Comparison of ENCODE assay signal across 1 cellular context in genomic region chr1:154419620-154420020, GRCh38.
TF ChIP-seq lines count a peak whose summit lies in the region.

No MANE protein-coding gene starts in this region.

TF ChIP-seq in HepG2, 621 proteins besides CTCF, POLR2A, EP300 and RAD21 (continued from another document and continues in another):
- TF ChIP-seq ZBTB46 (CRISPR knock-in tag; IDR thresholded peaks at IDR 0.05; ENCODE audit: borderline replicate concordance) (no peak), DBP (CRISPR knock-in tag; IDR thresholded peaks at IDR 0.05; ENCODE audit: not compliant biosample characterization) (no peak), ZNF367 (CRISPR knock-in tag; IDR thresholded peaks at IDR 0.05; ENCODE audit: borderline replicate concordance) (no peak), ERF (CRISPR knock-in tag; IDR thresholded peaks at IDR 0.05) (peak; percentile 72; the same call in 1 of the 2 replicates), NCOA2 (CRISPR knock-in tag; IDR thresholded peaks at IDR 0.05) (peak; percentile 79), MLXIP (CRISPR knock-in tag; IDR thresholded peaks at IDR 0.05; ENCODE audit: borderline replicate concordance) (no peak), TGIF2 (CRISPR knock-in tag; IDR thresholded peaks at IDR 0.05) (no peak), TAF15 (IDR thresholded peaks at IDR 0.05; ENCODE audit: low read depth, low read length, poor library complexity, severe bottlenecking) (no peak), SIX4 (CRISPR knock-in tag; IDR thresholded peaks at IDR 0.05) (no peak), ZNF326 (CRISPR knock-in tag; IDR thresholded peaks at IDR 0.05; ENCODE audit: borderline replicate concordance) (no peak), PHF5A (CRISPR knock-in tag; IDR thresholded peaks at IDR 0.05; ENCODE audit: low read depth, unreplicated experiment) (peak; percentile 26), GPBP1L1 (CRISPR knock-in tag; IDR thresholded peaks at IDR 0.05) (no peak), ZKSCAN5 (CRISPR knock-in tag; IDR thresholded peaks at IDR 0.05) (no peak), ZNF556 (CRISPR knock-in tag; IDR thresholded peaks at IDR 0.05; ENCODE audit: borderline replicate concordance) (0 out of 2 replicates have a peak, but pooled peaks have one; percentile 24), PAX8 (CRISPR knock-in tag; IDR thresholded peaks at IDR 0.05; ENCODE audit: borderline replicate concordance) (no peak), PREB (CRISPR knock-in tag; IDR thresholded peaks at IDR 0.05) (no peak), RXRB (CRISPR knock-in tag; IDR thresholded peaks at IDR 0.05; ENCODE audit: borderline replicate concordance) (peak; percentile 90), NFIC (IDR thresholded peaks at IDR 0.05; ENCODE audit: low read length) (peak; percentile 17; the same call in 1 of the 2 replicates), ZNF839 (CRISPR knock-in tag; IDR thresholded peaks at IDR 0.05; ENCODE audit: borderline replicate concordance) (no peak), RCOR2 (CRISPR knock-in tag; IDR thresholded peaks at IDR 0.05) (0 out of 2 replicates have a peak, but pooled peaks have one; percentile 40), ZNF841 (CRISPR knock-in tag; IDR thresholded peaks at IDR 0.05; ENCODE audit: borderline replicate concordance) (no peak), ZKSCAN8 (CRISPR knock-in tag; IDR thresholded peaks at IDR 0.05; ENCODE audit: borderline replicate concordance) (0 out of 2 replicates have a peak, but pooled peaks have one; percentile 53), ZBTB3 (CRISPR knock-in tag; IDR thresholded peaks at IDR 0.05; ENCODE audit: borderline replicate concordance, low read depth) (no peak), ZNF256 (CRISPR knock-in tag; conservative IDR thresholded peaks at IDR 0.05) (no peak), ZFX (CRISPR knock-in tag; IDR thresholded peaks at IDR 0.05; ENCODE audit: low read depth) (peak; percentile 60), HOXA5 (CRISPR knock-in tag; IDR thresholded peaks at IDR 0.05) (peak; percentile 71; the same call in 1 of the 2 replicates), ATF6 (CRISPR knock-in tag; conservative IDR thresholded peaks at IDR 0.05) (no peak)
- TF ChIP-seq, protein P1, sequence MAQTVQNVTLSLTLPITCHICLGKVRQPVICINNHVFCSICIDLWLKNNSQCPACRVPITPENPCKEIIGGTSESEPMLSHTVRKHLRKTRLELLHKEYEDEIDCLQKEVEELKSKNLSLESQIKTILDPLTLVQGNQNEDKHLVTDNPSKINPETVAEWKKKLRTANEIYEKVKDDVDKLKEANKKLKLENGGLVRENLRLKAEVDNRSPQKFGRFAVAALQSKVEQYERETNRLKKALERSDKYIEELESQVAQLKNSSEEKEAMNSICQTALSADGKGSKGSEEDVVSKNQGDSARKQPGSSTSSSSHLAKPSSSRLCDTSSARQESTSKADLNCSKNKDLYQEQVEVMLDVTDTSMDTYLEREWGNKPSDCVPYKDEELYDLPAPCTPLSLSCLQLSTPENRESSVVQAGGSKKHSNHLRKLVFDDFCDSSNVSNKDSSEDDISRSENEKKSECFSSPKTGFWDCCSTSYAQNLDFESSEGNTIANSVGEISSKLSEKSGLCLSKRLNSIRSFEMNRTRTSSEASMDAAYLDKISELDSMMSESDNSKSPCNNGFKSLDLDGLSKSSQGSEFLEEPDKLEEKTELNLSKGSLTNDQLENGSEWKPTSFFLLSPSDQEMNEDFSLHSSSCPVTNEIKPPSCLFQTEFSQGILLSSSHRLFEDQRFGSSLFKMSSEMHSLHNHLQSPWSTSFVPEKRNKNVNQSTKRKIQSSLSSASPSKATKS (CRISPR knock-in tag; IDR thresholded peaks at IDR 0.05), result no peak
- TF ChIP-seq, protein P2, sequence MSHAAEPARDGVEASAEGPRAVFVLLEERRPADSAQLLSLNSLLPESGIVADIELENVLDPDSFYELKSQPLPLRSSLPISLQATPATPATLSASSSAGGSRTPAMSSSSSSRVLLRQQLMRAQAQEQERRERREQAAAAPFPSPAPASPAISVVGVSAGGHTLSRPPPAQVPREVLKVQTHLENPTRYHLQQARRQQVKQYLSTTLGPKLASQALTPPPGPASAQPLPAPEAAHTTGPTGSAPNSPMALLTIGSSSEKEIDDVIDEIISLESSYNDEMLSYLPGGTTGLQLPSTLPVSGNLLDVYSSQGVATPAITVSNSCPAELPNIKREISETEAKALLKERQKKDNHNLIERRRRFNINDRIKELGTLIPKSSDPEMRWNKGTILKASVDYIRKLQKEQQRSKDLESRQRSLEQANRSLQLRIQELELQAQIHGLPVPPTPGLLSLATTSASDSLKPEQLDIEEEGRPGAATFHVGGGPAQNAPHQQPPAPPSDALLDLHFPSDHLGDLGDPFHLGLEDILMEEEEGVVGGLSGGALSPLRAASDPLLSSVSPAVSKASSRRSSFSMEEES (CRISPR knock-in tag; IDR thresholded peaks at IDR 0.05), result peak; percentile 88
- TF ChIP-seq, protein P3, sequence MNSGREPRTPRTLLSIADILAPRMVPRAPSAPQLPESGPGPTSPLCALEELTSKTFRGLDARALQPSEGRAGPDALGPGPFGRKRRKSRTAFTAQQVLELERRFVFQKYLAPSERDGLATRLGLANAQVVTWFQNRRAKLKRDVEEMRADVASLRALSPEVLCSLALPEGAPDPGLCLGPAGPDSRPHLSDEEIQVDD (CRISPR knock-in tag; IDR thresholded peaks at IDR 0.05; ENCODE audit: borderline replicate concordance), result no peak
- TF ChIP-seq, protein P4, sequence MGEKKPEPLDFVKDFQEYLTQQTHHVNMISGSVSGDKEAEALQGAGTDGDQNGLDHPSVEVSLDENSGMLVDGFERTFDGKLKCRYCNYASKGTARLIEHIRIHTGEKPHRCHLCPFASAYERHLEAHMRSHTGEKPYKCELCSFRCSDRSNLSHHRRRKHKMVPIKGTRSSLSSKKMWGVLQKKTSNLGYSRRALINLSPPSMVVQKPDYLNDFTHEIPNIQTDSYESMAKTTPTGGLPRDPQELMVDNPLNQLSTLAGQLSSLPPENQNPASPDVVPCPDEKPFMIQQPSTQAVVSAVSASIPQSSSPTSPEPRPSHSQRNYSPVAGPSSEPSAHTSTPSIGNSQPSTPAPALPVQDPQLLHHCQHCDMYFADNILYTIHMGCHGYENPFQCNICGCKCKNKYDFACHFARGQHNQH (CRISPR knock-in tag; IDR thresholded peaks at IDR 0.05), result peak; percentile 76
- TF ChIP-seq, protein P5, sequence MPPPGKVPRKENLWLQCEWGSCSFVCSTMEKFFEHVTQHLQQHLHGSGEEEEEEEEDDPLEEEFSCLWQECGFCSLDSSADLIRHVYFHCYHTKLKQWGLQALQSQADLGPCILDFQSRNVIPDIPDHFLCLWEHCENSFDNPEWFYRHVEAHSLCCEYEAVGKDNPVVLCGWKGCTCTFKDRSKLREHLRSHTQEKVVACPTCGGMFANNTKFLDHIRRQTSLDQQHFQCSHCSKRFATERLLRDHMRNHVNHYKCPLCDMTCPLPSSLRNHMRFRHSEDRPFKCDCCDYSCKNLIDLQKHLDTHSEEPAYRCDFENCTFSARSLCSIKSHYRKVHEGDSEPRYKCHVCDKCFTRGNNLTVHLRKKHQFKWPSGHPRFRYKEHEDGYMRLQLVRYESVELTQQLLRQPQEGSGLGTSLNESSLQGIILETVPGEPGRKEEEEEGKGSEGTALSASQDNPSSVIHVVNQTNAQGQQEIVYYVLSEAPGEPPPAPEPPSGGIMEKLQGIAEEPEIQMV (CRISPR knock-in tag; IDR thresholded peaks at IDR 0.05; ENCODE audit: low read depth), result no peak
- TF ChIP-seq, protein P6, sequence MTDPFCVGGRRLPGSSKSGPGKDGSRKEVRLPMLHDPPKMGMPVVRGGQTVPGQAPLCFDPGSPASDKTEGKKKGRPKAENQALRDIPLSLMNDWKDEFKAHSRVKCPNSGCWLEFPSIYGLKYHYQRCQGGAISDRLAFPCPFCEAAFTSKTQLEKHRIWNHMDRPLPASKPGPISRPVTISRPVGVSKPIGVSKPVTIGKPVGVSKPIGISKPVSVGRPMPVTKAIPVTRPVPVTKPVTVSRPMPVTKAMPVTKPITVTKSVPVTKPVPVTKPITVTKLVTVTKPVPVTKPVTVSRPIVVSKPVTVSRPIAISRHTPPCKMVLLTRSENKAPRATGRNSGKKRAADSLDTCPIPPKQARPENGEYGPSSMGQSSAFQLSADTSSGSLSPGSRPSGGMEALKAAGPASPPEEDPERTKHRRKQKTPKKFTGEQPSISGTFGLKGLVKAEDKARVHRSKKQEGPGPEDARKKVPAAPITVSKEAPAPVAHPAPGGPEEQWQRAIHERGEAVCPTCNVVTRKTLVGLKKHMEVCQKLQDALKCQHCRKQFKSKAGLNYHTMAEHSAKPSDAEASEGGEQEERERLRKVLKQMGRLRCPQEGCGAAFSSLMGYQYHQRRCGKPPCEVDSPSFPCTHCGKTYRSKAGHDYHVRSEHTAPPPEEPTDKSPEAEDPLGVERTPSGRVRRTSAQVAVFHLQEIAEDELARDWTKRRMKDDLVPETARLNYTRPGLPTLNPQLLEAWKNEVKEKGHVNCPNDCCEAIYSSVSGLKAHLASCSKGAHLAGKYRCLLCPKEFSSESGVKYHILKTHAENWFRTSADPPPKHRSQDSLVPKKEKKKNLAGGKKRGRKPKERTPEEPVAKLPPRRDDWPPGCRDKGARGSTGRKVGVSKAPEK (CRISPR knock-in tag; IDR thresholded peaks at IDR 0.05; ENCODE audit: borderline replicate concordance), result no peak
- TF ChIP-seq, protein P7, sequence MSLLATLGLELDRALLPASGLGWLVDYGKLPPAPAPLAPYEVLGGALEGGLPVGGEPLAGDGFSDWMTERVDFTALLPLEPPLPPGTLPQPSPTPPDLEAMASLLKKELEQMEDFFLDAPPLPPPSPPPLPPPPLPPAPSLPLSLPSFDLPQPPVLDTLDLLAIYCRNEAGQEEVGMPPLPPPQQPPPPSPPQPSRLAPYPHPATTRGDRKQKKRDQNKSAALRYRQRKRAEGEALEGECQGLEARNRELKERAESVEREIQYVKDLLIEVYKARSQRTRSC (CRISPR knock-in tag; IDR thresholded peaks at IDR 0.05; ENCODE audit: low read depth), result no peak
